In genomic region chr2:191103793-191104192, GRCh38 we compare ENCODE assay signal across 13 cellular contexts. TPM values are rescaled to one million over a fixed set of nuclear protein-coding genes. Genes with fewer than 3 reads are reported as not detected.
DNase-seq lines count a peak whose midpoint lies in the region; FAIRE-seq and TF ChIP-seq lines count a peak whose summit lies in the region.
"Had no signal": no experiment of that assay in that cellular context is flagged by ENCODE, and none has a peak within 500 bp of the region (broad histone marks: within the 10 kb centered on the region; RNA-seq: fewer than 3 reads in every experiment).

No MANE protein-coding gene starts in this region.

- no peak overlapping the region for H3K4me3 Mint-ChIP-seq in activated naive CD4-positive, alpha-beta T cell treated with anti-CD3 and anti-CD28 coated beads for 36 hours
- no peak overlapping the region for H3K4me3 Mint-ChIP-seq in astrocyte (ENCODE audit: unreplicated experiment)
- H3K4me3 Mint-ChIP-seq in stimulated activated naive CD8-positive, alpha-beta T cell treated with anti-CD3 and anti-CD28 coated beads, Interleukin-15, Interleukin-2, amounts not matched to agents 100 ng/mL and 50 ng/mL, for 24 hours = peak overlapping the region; percentile 20
- H3K4me3 Mint-ChIP-seq: CD4-positive, CD25-positive, alpha-beta regulatory T cell had no signal

- CTCF ChIA-PET in activated naive CD4-positive, alpha-beta T cell treated with anti-CD3 and anti-CD28 coated beads for 36 hours (lab: Charles Lee) = interaction anchor here (0.7 to 2.5 kb wide), 7 partner anchors 8 to 52 kb away, joined by 3 to 13 read pairs (median 7); no protein-coding TSS in a partner anchor

- no peaks in the 10 kb centered on the region for H3K9me3 Mint-ChIP-seq in activated naive CD4-positive, alpha-beta T cell treated with anti-CD3 and anti-CD28 coated beads for 36 hours
- H3K9me3 Mint-ChIP-seq in astrocyte (ENCODE audit: unreplicated experiment) = no peaks in the 10 kb centered on the region
- no peaks in the 10 kb centered on the region for H3K9me3 Mint-ChIP-seq in stimulated activated naive CD8-positive, alpha-beta T cell treated with anti-CD3 and anti-CD28 coated beads, Interleukin-15, Interleukin-2, amounts not matched to agents 100 ng/mL and 50 ng/mL, for 24 hours

- in situ Hi-C loops in GM13977 (cut with MboI; ENCODE audit: low pct_unique_long_range_greater_than_20kb, low sequenced_read_pairs, unreplicated experiment) = no loop called here

- no peak for FAIRE-seq in astrocyte (lab: Jason Lieb, UNC)
- no peak for FAIRE-seq in RCC 7860 (lab: Jason Lieb, UNC)
- FAIRE-seq: GM12892 had no signal

- no peaks in the 10 kb centered on the region for H3K27me3 Mint-ChIP-seq in activated naive CD4-positive, alpha-beta T cell treated with anti-CD3 and anti-CD28 coated beads for 36 hours (ENCODE audit: low read depth)
- H3K27me3 Mint-ChIP-seq in astrocyte (ENCODE audit: low read depth, unreplicated experiment) = no peaks in the 10 kb centered on the region
- no peaks in the 10 kb centered on the region for H3K27me3 Mint-ChIP-seq in stimulated activated naive CD8-positive, alpha-beta T cell treated with anti-CD3 and anti-CD28 coated beads, Interleukin-15, Interleukin-2, amounts not matched to agents 100 ng/mL and 50 ng/mL, for 24 hours
- H3K27me3 Mint-ChIP-seq: CD4-positive, CD25-positive, alpha-beta regulatory T cell had no signal

- no peak overlapping the region for H3K9ac ChIP-seq in astrocyte (ENCODE audit: low read length)

- H3K9me3 ChIP-seq in astrocyte (ENCODE audit: insufficient read depth, low read depth, low read length) = no peaks in the 10 kb centered on the region

- DNase-seq in activated naive CD4-positive, alpha-beta T cell treated with anti-CD3 and anti-CD28 coated beads for 36 hours = no peak
- DNase-seq in activated naive CD4-positive, alpha-beta T cell treated with anti-CD3 and anti-CD28 coated beads, Interleukin-2, amount 50 U/mL, for 16 hours = no peak
- DNase-seq in M059J (ENCODE audit: low read depth) (peak; percentile 26), astrocyte (ENCODE audit: low read depth) (peak; percentile 12), GM13977 (ENCODE audit: low spot score) (no peak), RCC 7860 (ENCODE audit: low spot score) (no peak)
- DNase-seq: CD4-positive, CD25-positive, alpha-beta regulatory T cell; NCI-H1436; NCI-H2029 treated with DMSO at 0.1 percent for 48 hours; NCI-H510A treated with DMSO at 0.1 percent for 48 hours had no signal

- H3K27ac ChIP-seq in astrocyte (ENCODE audit: low read depth, low read length) = no peak overlapping the region

- H3K27me3 ChIP-seq in astrocyte (ENCODE audit: insufficient read depth, low read length) = no peaks in the 10 kb centered on the region

- no peak overlapping the region for H3K4me3 ChIP-seq in astrocyte (ENCODE audit: insufficient read depth, low read depth, low read length)

- H3K79me2 ChIP-seq in astrocyte (ENCODE audit: insufficient read depth, low read length) = no peaks in the 10 kb centered on the region

- H4K20me1 ChIP-seq in astrocyte (ENCODE audit: insufficient read depth, low read length) = no peaks in the 10 kb centered on the region

- peaks cover 69% of the 10 kb centered on the region for H3K4me1 Mint-ChIP-seq in activated naive CD4-positive, alpha-beta T cell treated with anti-CD3 and anti-CD28 coated beads for 36 hours (ENCODE audit: low read depth)
- H3K4me1 Mint-ChIP-seq in astrocyte (ENCODE audit: low read depth, unreplicated experiment) = peaks cover 4% of the 10 kb centered on the region
- H3K4me1 Mint-ChIP-seq in stimulated activated naive CD8-positive, alpha-beta T cell treated with anti-CD3 and anti-CD28 coated beads, Interleukin-15, Interleukin-2, amounts not matched to agents 100 ng/mL and 50 ng/mL, for 24 hours (ENCODE audit: low read depth) = peaks cover 96% of the 10 kb centered on the region

- peaks cover 28% of the 10 kb centered on the region for H3K36me3 Mint-ChIP-seq in activated naive CD4-positive, alpha-beta T cell treated with anti-CD3 and anti-CD28 coated beads for 36 hours (ENCODE audit: low read depth)
- H3K36me3 Mint-ChIP-seq in astrocyte (ENCODE audit: low read depth, unreplicated experiment) = no peaks in the 10 kb centered on the region
- peaks cover 54% of the 10 kb centered on the region for H3K36me3 Mint-ChIP-seq in stimulated activated naive CD8-positive, alpha-beta T cell treated with anti-CD3 and anti-CD28 coated beads, Interleukin-15, Interleukin-2, amounts not matched to agents 100 ng/mL and 50 ng/mL, for 24 hours (ENCODE audit: low read depth)

- H3K4me2 ChIP-seq in astrocyte (ENCODE audit: low read length) = no peak overlapping the region

- intact Hi-C loops in activated naive CD4-positive, alpha-beta T cell treated with anti-CD3 and anti-CD28 coated beads for 36 hours (cut with micrococcal nuclease) = loop anchor here (1.0 kb wide), 1 partner anchor 25 kb away; no protein-coding TSS in a partner anchor

- no peaks in the 10 kb centered on the region for H3K4me1 ChIP-seq in astrocyte (ENCODE audit: insufficient read depth, low read length)

- no peaks in the 10 kb centered on the region for H3K36me3 ChIP-seq in astrocyte (ENCODE audit: insufficient read depth, low read length)

- TF ChIP-seq CTCF in astrocyte (IDR thresholded peaks at IDR 0.05; ENCODE audit: insufficient read depth, low read depth, low read length) = no peak
- no peak for TF ChIP-seq CTCF in GM13977 (IDR thresholded peaks at IDR 0.05; ENCODE audit: extremely low read depth, insufficient read depth, missing control alignments)

- no peak overlapping the region for H2AFZ ChIP-seq in astrocyte (ENCODE audit: low read depth, low read length)

- H3K27ac Mint-ChIP-seq in activated naive CD4-positive, alpha-beta T cell treated with anti-CD3 and anti-CD28 coated beads for 36 hours = peak overlapping the region; percentile 61
- H3K27ac Mint-ChIP-seq in astrocyte (ENCODE audit: unreplicated experiment) = no peak overlapping the region
- H3K27ac Mint-ChIP-seq in stimulated activated naive CD8-positive, alpha-beta T cell treated with anti-CD3 and anti-CD28 coated beads, Interleukin-15, Interleukin-2, amounts not matched to agents 100 ng/mL and 50 ng/mL, for 24 hours = peak overlapping the region; percentile 61
- H3K27ac Mint-ChIP-seq: CD4-positive, CD25-positive, alpha-beta regulatory T cell had no signal

RNA-seq across cellular contexts. Expression of gene STAT4, which starts 47.0 kb away (rescaled TPM):
- total RNA-seq in activated naive CD4-positive, alpha-beta T cell treated with anti-CD3 and anti-CD28 coated beads for 36 hours = 10 to 100 TPM; 53.9 to 54.6 TPM
- 0.22 and 0.37 TPM in 2 replicates for total RNA-seq in M059J (2014; rRNA removed; shearing (Covaris generic))
- total RNA-seq in astrocyte = 1.6 and 2.3 TPM in 2 replicates
- total RNA-seq: G401 had no signal

Comparison
In these comparisons a context has a peak if more than half of its experiments do, and no peak if none do; other contexts are left out.
1. DNase-seq: peak in M059J (single experiment) and astrocyte (single experiment); none in activated naive CD4-positive, alpha-beta T cell treated with anti-CD3 and anti-CD28 coated beads for 36 hours (single experiment), activated naive CD4-positive, alpha-beta T cell treated with anti-CD3 and anti-CD28 coated beads, Interleukin-2, amount 50 U/mL, for 16 hours (single experiment), GM13977 (single experiment) and RCC 7860 (single experiment).
2. RNA of gene STAT4, which starts 47.0 kb away (total RNA-seq): 53.9 to 54.6 TPM in activated naive CD4-positive, alpha-beta T cell treated with anti-CD3 and anti-CD28 coated beads for 36 hours; 1.6 to 2.3 TPM in astrocyte and 0.22 to 0.37 TPM in M059J; every median in the first group is over 10 times any median in the second.